2 cellular contexts compared by ENCODE assay signal in the genomic region with DNA sequence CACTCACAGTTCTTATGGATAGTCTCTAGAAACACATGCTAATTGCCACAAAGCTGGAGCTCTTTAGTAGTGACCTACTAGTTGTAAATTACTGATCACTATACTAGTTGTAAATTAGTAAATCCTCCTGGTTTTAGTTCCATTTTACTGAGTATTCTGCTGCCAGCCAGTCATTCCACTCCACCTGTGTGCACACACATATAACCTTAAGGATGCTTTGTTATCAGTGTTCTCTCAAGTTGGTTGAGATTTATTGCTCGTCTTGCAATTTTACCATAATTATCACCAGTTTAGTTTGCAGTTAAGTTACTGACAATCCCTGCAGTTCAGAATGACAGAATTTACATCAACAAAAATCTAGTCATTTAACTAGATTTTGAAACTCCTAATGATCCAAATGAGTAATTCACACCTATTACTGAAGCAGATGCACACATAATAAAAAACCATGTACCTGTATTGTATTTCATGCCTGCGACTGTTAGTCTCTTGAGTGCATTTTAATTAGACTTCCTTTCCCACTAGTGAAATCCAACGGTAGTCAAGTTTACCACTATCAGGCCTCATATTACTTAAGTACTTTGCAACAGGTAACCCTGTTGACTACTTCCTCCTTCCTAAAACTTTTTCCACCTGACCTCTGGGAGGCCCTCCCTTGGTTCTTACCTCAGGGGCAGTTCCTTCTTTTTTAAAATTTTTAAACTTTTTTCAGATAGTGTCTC.
TF ChIP-seq lines count a peak whose summit lies in the region.

No MANE protein-coding gene starts in this region.

TF ChIP-seq in SK-N-SH, 30 proteins besides CTCF, POLR2A, EP300 and RAD21:
- TF ChIP-seq ELF1 (IDR thresholded peaks at IDR 0.05), result no peak
- no peak for TF ChIP-seq POLR2AphosphoS5 (IDR thresholded peaks at IDR 0.05; ENCODE audit: low read depth, low read length)
- no peak for TF ChIP-seq MEF2A (IDR thresholded peaks at IDR 0.05; ENCODE audit: borderline replicate concordance, low read depth)

TF ChIP-seq in SK-N-SH treated with all-trans-retinoic acid at 6 μM for 48 hours, 23 proteins besides CTCF, POLR2A, EP300 and RAD21:
- TF ChIP-seq, protein P1, sequence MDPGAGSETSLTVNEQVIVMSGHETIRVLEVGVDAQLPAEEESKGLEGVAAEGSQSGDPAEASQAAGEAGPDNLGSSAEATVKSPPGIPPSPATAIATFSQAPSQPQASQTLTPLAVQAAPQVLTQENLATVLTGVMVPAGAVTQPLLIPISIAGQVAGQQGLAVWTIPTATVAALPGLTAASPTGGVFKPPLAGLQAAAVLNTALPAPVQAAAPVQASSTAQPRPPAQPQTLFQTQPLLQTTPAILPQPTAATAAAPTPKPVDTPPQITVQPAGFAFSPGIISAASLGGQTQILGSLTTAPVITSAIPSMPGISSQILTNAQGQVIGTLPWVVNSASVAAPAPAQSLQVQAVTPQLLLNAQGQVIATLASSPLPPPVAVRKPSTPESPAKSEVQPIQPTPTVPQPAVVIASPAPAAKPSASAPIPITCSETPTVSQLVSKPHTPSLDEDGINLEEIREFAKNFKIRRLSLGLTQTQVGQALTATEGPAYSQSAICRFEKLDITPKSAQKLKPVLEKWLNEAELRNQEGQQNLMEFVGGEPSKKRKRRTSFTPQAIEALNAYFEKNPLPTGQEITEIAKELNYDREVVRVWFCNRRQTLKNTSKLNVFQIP (CRISPR knock-in tag; IDR thresholded peaks at IDR 0.05; ENCODE audit: borderline replicate concordance, low read depth), result no peak
- TF ChIP-seq ESRRG (CRISPR knock-in tag; IDR thresholded peaks at IDR 0.05) (no peak), ARNTL (CRISPR knock-in tag; IDR thresholded peaks at IDR 0.05; ENCODE audit: borderline replicate concordance, low read depth) (no peak)
- TF ChIP-seq, protein P2, sequence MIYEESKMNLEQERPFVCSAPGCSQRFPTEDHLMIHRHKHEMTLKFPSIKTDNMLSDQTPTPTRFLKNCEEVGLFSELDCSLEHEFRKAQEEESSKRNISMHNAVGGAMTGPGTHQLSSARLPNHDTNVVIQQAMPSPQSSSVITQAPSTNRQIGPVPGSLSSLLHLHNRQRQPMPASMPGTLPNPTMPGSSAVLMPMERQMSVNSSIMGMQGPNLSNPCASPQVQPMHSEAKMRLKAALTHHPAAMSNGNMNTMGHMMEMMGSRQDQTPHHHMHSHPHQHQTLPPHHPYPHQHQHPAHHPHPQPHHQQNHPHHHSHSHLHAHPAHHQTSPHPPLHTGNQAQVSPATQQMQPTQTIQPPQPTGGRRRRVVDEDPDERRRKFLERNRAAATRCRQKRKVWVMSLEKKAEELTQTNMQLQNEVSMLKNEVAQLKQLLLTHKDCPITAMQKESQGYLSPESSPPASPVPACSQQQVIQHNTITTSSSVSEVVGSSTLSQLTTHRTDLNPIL (CRISPR knock-in tag; IDR thresholded peaks at IDR 0.05; ENCODE audit: low read depth), result no peak
TF ChIP-seq in SK-N-SH treated with all-trans-retinoic acid at 6 μM for 48 hours: peak in this region for 0.
